Comparison of ENCODE assay signal across 28 cellular contexts in genomic region chr4:128908735-128909134, GRCh38.
"Had no signal": no experiment of that assay in that cellular context is flagged by ENCODE, and none has a peak within 500 bp of the region (broad histone marks: within the 10 kb centered on the region; RNA-seq: fewer than 3 reads in every experiment).

No MANE protein-coding gene starts in this region.

- H3K36me3 ChIP-seq: ascending aorta, brain microvascular endothelial cell, gastroesophageal sphincter, right lobe of liver, stomach, suprapubic skin, transverse colon, vagina, WERI-Rb-1 had no signal

- ATAC-seq: activated CD8-positive, alpha-beta T cell treated with anti-CD3 and anti-CD28 coated beads, Interleukin-2, amount 10 ng/mL, durations not matched to agents 7 days and 5 days; activated naive CD4-positive, alpha-beta T cell treated with anti-CD3 and anti-CD28 coated beads, Interleukin-2, amount 50 U/mL, for 72 hours; gastroesophageal sphincter; left cardiac atrium; mucosa of descending colon; stimulated activated memory B cell treated with anti-CD40 and anti-IgM and Interleukin-4, amounts not matched to agents 10 μg/mL and 1 μg/mL and 100 μg/mL, for 72 hours had no signal

- H3K27ac ChIP-seq: ascending aorta, brain microvascular endothelial cell, gastroesophageal sphincter, right lobe of liver, skin epidermis, stomach, suprapubic skin, transverse colon, vagina, WERI-Rb-1 had no signal

- H3K9me3 ChIP-seq: ascending aorta, gastroesophageal sphincter, mucosa of descending colon, right lobe of liver, stomach, suprapubic skin, transverse colon, vagina had no signal

- H3K27me3 ChIP-seq: ascending aorta, brain microvascular endothelial cell, gastroesophageal sphincter, right lobe of liver, stomach, suprapubic skin, transverse colon, vagina had no signal

- H3K4me3 ChIP-seq: ascending aorta, gastroesophageal sphincter, mucosa of descending colon, right lobe of liver, skin epidermis, stomach, suprapubic skin, transverse colon, vagina had no signal

- H3K4me1 ChIP-seq: ascending aorta, gastroesophageal sphincter, right lobe of liver, stomach, suprapubic skin, transverse colon, vagina had no signal

- DNase-seq: activated CD4-positive, alpha-beta T cell treated with anti-CD3 and anti-CD28 coated beads, Interleukin-2, amount 50 U/mL, for 1 hour; activated CD4-positive, CD25-positive, alpha-beta regulatory T cell treated with anti-CD3 and anti-CD28 coated beads, Interleukin-2, amount 50 U/mL, for 72 hours; activated CD8-positive, alpha-beta T cell treated with anti-CD3 and anti-CD28 coated beads, Interleukin-2, amount 10 ng/mL, durations not matched to agents 7 days and 5 days; activated gamma-delta T cell treated with Interleukin-2 at 50 U/mL for 16 hours; activated T-cell treated with anti-CD3 and anti-CD28 coated beads, Interleukin-2, amount 50 U/mL, for 1 hour; brain microvascular endothelial cell; caudate nucleus; dermis blood vessel endothelial cell; effector CD8-positive, alpha-beta T cell; erythroblast; head of caudate nucleus; hypothalamus; islet precursor cell; left cardiac atrium; mucosa of descending colon; posterior cingulate gyrus; right lobe of liver; stimulated activated CD4-positive, alpha-beta T cell treated with anti-CD3 and anti-CD28 coated beads, Interleukin-2, amount 100 ng/mL, for 24 hours; stomach; transverse colon; WERI-Rb-1 had no signal
